Comparison of ENCODE assay signal across 34 cellular contexts in the genomic region with DNA sequence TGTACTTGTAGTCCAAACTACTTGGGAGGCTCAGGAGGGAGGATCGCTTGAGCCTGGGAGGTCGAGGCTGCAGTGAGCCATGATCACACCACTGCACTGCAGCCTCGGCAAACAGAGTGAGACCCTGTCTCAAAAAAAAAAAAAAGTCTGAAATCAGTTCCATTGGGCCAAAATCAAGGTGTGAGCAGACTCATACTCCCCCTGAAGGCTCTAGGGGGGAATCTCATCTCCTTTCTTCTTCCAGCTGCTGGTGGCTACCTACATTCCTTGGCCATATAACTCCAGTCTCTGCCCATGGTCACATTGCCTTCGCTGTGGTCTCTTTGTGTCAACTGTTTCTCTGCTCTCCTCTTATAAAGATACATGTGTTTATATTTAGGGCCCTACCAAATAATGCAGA.
"Had no signal": no experiment of that assay in that cellular context is flagged by ENCODE, and none has a peak within 500 bp of the region (broad histone marks: within the 10 kb centered on the region; RNA-seq: fewer than 3 reads in every experiment).

No MANE protein-coding gene starts in this region.

- H3K4me3 ChIP-seq: ascending aorta, breast epithelium, cardiac muscle cell, colonic mucosa, esophagus muscularis mucosa, gastrocnemius medialis, heart left ventricle had no signal

- H3K27ac Mint-ChIP-seq: activated CD4-positive, alpha-beta memory T cell treated with anti-CD3 and anti-CD28 coated beads for 36 hours; activated CD4-positive, alpha-beta T cell treated with anti-CD3 and anti-CD28 coated beads for 36 hours; activated CD4-positive, alpha-beta T cell treated with anti-CD3 and anti-CD28 coated beads, Interleukin-2, amount 10 ng/mL, durations not matched to agents 24 days and 14 days; activated CD8-positive, alpha-beta memory T cell treated with anti-CD3 and anti-CD28 coated beads, Interleukin-2, amount 10 ng/mL, durations not matched to agents 7 days and 5 days; activated CD8-positive, alpha-beta T cell treated with anti-CD3 and anti-CD28 coated beads, Interleukin-2, amount 10 ng/mL, durations not matched to agents 7 days and 5 days; activated naive CD4-positive, alpha-beta T cell treated with anti-CD3 and anti-CD28 coated beads, Interleukin-2, amount 10 ng/mL, durations not matched to agents 7 days and 5 days; activated naive CD4-positive, alpha-beta T cell treated with anti-CD3 and anti-CD28 coated beads, Interleukin-2, amount 50 U/mL, for 72 hours; activated naive CD8-positive, alpha-beta T cell treated with anti-CD3 and anti-CD28 coated beads, Interleukin-2, amount 10 ng/mL, durations not matched to agents 7 days and 5 days; activated T-helper 1 cell treated with anti-CD3 and anti-CD28 coated beads, Interleukin-12 subunit alpha, Interleukin-12 subunit beta, Interleukin-2, Interleukin-4 antibody, amounts not matched to agents 30 ng/mL and 10 ng/mL and 1 ng/mL, durations not matched to agents 14 hours and 24 hours and 36 hours; activated T-helper 2 cell treated with anti-CD3 and anti-CD28 coated beads, Interferon-gamma antibody, Interleukin-2, Interleukin-4, amounts not matched to agents 10 μg/mL and 5 μg/mL and 100 μg/mL, durations not matched to agents 14 hours and 24 hours and 36 hours; brain; T-helper 17 cell; T-helper 2 cell treated with Interferon-gamma antibody and Interleukin-4, amounts not matched to agents 5 μg/mL and 100 μg/mL, for 36 hours had no signal

- H3K36me3 ChIP-seq: ascending aorta, breast epithelium, cardiac muscle cell, colonic mucosa, esophagus muscularis mucosa, gastrocnemius medialis, heart left ventricle, WERI-Rb-1 had no signal

- H3K27ac ChIP-seq: ascending aorta, breast epithelium, cardiac muscle cell, colonic mucosa, esophagus muscularis mucosa, foreskin keratinocyte, gastrocnemius medialis, heart left ventricle, WERI-Rb-1 had no signal

- H3K27me3 ChIP-seq: ascending aorta, breast epithelium, cardiac muscle cell, colonic mucosa, esophagus muscularis mucosa, foreskin keratinocyte, gastrocnemius medialis had no signal

- H3K27me3 Mint-ChIP-seq: activated CD4-positive, alpha-beta T cell treated with anti-CD3 and anti-CD28 coated beads, Interleukin-2, amount 10 ng/mL, durations not matched to agents 24 days and 14 days; activated CD8-positive, alpha-beta memory T cell treated with anti-CD3 and anti-CD28 coated beads, Interleukin-2, amount 10 ng/mL, durations not matched to agents 7 days and 5 days; activated naive CD4-positive, alpha-beta T cell treated with anti-CD3 and anti-CD28 coated beads, Interleukin-2, amount 10 ng/mL, durations not matched to agents 7 days and 5 days; activated naive CD8-positive, alpha-beta T cell treated with anti-CD3 and anti-CD28 coated beads, Interleukin-2, amount 10 ng/mL, durations not matched to agents 7 days and 5 days; brain had no signal

- H3K4me3 Mint-ChIP-seq: activated CD4-positive, alpha-beta memory T cell treated with anti-CD3 and anti-CD28 coated beads for 36 hours; activated CD4-positive, alpha-beta T cell treated with anti-CD3 and anti-CD28 coated beads for 36 hours; activated CD4-positive, alpha-beta T cell treated with anti-CD3 and anti-CD28 coated beads, Interleukin-2, amount 10 ng/mL, durations not matched to agents 24 days and 14 days; activated CD8-positive, alpha-beta memory T cell treated with anti-CD3 and anti-CD28 coated beads, Interleukin-2, amount 10 ng/mL, durations not matched to agents 7 days and 5 days; activated CD8-positive, alpha-beta T cell treated with anti-CD3 and anti-CD28 coated beads, Interleukin-2, amount 10 ng/mL, durations not matched to agents 7 days and 5 days; activated naive CD4-positive, alpha-beta T cell treated with anti-CD3 and anti-CD28 coated beads, Interleukin-2, amount 10 ng/mL, durations not matched to agents 7 days and 5 days; activated naive CD8-positive, alpha-beta T cell treated with anti-CD3 and anti-CD28 coated beads, Interleukin-2, amount 10 ng/mL, durations not matched to agents 7 days and 5 days; activated T-helper 1 cell treated with anti-CD3 and anti-CD28 coated beads, Interleukin-12 subunit alpha, Interleukin-12 subunit beta, Interleukin-2, Interleukin-4 antibody, amounts not matched to agents 30 ng/mL and 10 ng/mL and 1 ng/mL, durations not matched to agents 14 hours and 24 hours and 36 hours; brain; T-helper 17 cell; T-helper 2 cell treated with Interferon-gamma antibody and Interleukin-4, amounts not matched to agents 5 μg/mL and 100 μg/mL, for 36 hours had no signal

- DNase-seq: activated CD4-positive, alpha-beta memory T cell treated with anti-CD3 and anti-CD28 coated beads for 36 hours; activated CD4-positive, alpha-beta T cell treated with anti-CD3 and anti-CD28 coated beads for 36 hours; activated CD4-positive, alpha-beta T cell treated with anti-CD3 and anti-CD28 coated beads, Interleukin-2, amount 10 ng/mL, durations not matched to agents 24 days and 14 days; activated CD4-positive, CD25-positive, alpha-beta regulatory T cell; activated CD4-positive, CD25-positive, alpha-beta regulatory T cell treated with anti-CD3 and anti-CD28 coated beads, Interleukin-2, amount 50 U/mL, for 72 hours; activated CD8-positive, alpha-beta memory T cell treated with anti-CD3 and anti-CD28 coated beads, Interleukin-2, amount 10 ng/mL, durations not matched to agents 7 days and 5 days; activated CD8-positive, alpha-beta memory T cell treated with anti-CD3 and anti-CD28 coated beads, Interleukin-2, amount 50 U/mL, for 4 hours; activated CD8-positive, alpha-beta T cell treated with anti-CD3 and anti-CD28 coated beads, Interleukin-2, amount 10 ng/mL, durations not matched to agents 7 days and 5 days; activated effector memory CD4-positive, alpha-beta T cell treated with anti-CD3 and anti-CD28 coated beads, Interleukin-2, amount 50 U/mL, for 16 hours; activated naive CD4-positive, alpha-beta T cell treated with anti-CD3 and anti-CD28 coated beads, Interleukin-2, amount 10 ng/mL, durations not matched to agents 7 days and 5 days; activated naive CD8-positive, alpha-beta T cell treated with anti-CD3 and anti-CD28 coated beads, Interleukin-2, amount 10 ng/mL, durations not matched to agents 7 days and 5 days; activated T-cell treated with anti-CD3 and anti-CD28 coated beads, Interleukin-2, amount 50 U/mL, for 1 hour; activated T-cell treated with anti-CD3 and anti-CD28 coated beads, Interleukin-2, amount 50 U/mL, for 48 hours; central memory CD4-positive, alpha-beta T cell; cerebellar nuclear complex; colonic mucosa; effector CD8-positive, alpha-beta T cell; foreskin keratinocyte; gastrocnemius medialis; glutamatergic neuron; heart left ventricle; T-helper 1 cell; T-helper 17 cell; T1000; WERI-Rb-1 had no signal

- H3K36me3 Mint-ChIP-seq: activated CD4-positive, alpha-beta memory T cell treated with anti-CD3 and anti-CD28 coated beads for 36 hours; activated CD8-positive, alpha-beta memory T cell treated with anti-CD3 and anti-CD28 coated beads, Interleukin-2, amount 10 ng/mL, durations not matched to agents 7 days and 5 days; activated naive CD4-positive, alpha-beta T cell treated with anti-CD3 and anti-CD28 coated beads, Interleukin-2, amount 10 ng/mL, durations not matched to agents 7 days and 5 days; activated naive CD4-positive, alpha-beta T cell treated with anti-CD3 and anti-CD28 coated beads, Interleukin-2, amount 50 U/mL, for 72 hours; activated naive CD8-positive, alpha-beta T cell treated with anti-CD3 and anti-CD28 coated beads, Interleukin-2, amount 10 ng/mL, durations not matched to agents 7 days and 5 days; brain had no signal

- H3K9me3 Mint-ChIP-seq: activated CD4-positive, alpha-beta memory T cell treated with anti-CD3 and anti-CD28 coated beads for 36 hours; activated CD4-positive, alpha-beta T cell treated with anti-CD3 and anti-CD28 coated beads, Interleukin-2, amount 10 ng/mL, durations not matched to agents 24 days and 14 days; activated naive CD4-positive, alpha-beta T cell treated with anti-CD3 and anti-CD28 coated beads, Interleukin-2, amount 10 ng/mL, durations not matched to agents 7 days and 5 days; activated naive CD4-positive, alpha-beta T cell treated with anti-CD3 and anti-CD28 coated beads, Interleukin-2, amount 50 U/mL, for 72 hours; activated naive CD8-positive, alpha-beta T cell treated with anti-CD3 and anti-CD28 coated beads, Interleukin-2, amount 10 ng/mL, durations not matched to agents 7 days and 5 days; activated T-helper 1 cell treated with anti-CD3 and anti-CD28 coated beads, Interleukin-12 subunit alpha, Interleukin-12 subunit beta, Interleukin-2, Interleukin-4 antibody, amounts not matched to agents 30 ng/mL and 10 ng/mL and 1 ng/mL, durations not matched to agents 14 hours and 24 hours and 36 hours; activated T-helper 2 cell treated with anti-CD3 and anti-CD28 coated beads, Interferon-gamma antibody, Interleukin-2, Interleukin-4, amounts not matched to agents 10 μg/mL and 5 μg/mL and 100 μg/mL, durations not matched to agents 14 hours and 24 hours and 36 hours; brain; T-helper 2 cell treated with Interferon-gamma antibody and Interleukin-4, amounts not matched to agents 5 μg/mL and 100 μg/mL, for 36 hours had no signal

- H3K9me3 ChIP-seq: ascending aorta, breast epithelium, colonic mucosa, esophagus muscularis mucosa, gastrocnemius medialis, heart left ventricle had no signal

- ATAC-seq: activated CD4-positive, alpha-beta T cell treated with anti-CD3 and anti-CD28 coated beads for 36 hours; activated CD8-positive, alpha-beta memory T cell treated with anti-CD3 and anti-CD28 coated beads, Interleukin-2, amount 10 ng/mL, durations not matched to agents 7 days and 5 days; activated CD8-positive, alpha-beta T cell treated with anti-CD3 and anti-CD28 coated beads, Interleukin-2, amount 10 ng/mL, durations not matched to agents 7 days and 5 days; activated naive CD4-positive, alpha-beta T cell treated with anti-CD3 and anti-CD28 coated beads, Interleukin-2, amount 50 U/mL, for 72 hours; foreskin keratinocyte; gastrocnemius medialis; heart left ventricle; T-helper 17 cell had no signal

- H3K4me1 Mint-ChIP-seq: activated CD4-positive, alpha-beta T cell treated with anti-CD3 and anti-CD28 coated beads for 36 hours; activated CD4-positive, alpha-beta T cell treated with anti-CD3 and anti-CD28 coated beads, Interleukin-2, amount 10 ng/mL, durations not matched to agents 24 days and 14 days; activated CD8-positive, alpha-beta memory T cell treated with anti-CD3 and anti-CD28 coated beads, Interleukin-2, amount 10 ng/mL, durations not matched to agents 7 days and 5 days; activated naive CD4-positive, alpha-beta T cell treated with anti-CD3 and anti-CD28 coated beads, Interleukin-2, amount 10 ng/mL, durations not matched to agents 7 days and 5 days; activated naive CD8-positive, alpha-beta T cell treated with anti-CD3 and anti-CD28 coated beads, Interleukin-2, amount 10 ng/mL, durations not matched to agents 7 days and 5 days had no signal

- H3K4me1 ChIP-seq: ascending aorta, breast epithelium, colonic mucosa, esophagus muscularis mucosa, foreskin keratinocyte, gastrocnemius medialis, heart left ventricle had no signal
